In the genomic region with DNA sequence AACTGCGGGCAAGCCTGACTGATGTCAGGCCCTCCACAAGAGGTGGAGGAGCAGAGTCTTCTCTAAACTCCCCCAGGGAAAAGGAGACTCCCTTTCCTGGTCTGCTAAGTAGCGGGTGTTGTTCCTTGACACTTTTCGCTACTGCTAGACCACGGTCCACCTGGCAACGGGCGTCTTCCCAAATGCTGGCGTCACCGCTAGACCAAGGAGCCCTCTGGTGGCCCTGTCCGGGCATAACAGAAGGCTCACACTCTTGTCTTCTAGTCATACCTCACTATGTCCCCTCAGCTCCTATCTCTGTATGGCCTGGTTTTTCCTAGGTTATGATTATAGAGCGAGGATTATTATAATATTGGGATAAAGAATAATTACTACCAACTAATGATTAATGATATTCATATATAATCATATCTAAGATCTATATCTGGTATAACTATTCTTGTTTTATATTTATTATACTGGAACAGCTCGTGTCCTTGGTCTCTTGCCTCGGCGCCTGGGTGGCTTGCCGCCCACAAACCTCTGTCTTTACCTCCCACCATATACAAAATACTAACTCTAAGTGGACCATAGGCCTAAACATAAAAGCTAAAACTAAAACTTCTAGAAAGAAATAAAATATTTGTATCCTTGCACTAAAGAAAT, we compare ENCODE assay signal across 8 cellular contexts. TPM values are rescaled to one million over a fixed set of nuclear protein-coding genes. Genes with fewer than 3 reads are reported as not detected.
DNase-seq lines count a peak whose midpoint lies in the region; ATAC-seq and TF ChIP-seq lines count a peak whose summit lies in the region.
"Not testable (repeated sequence)": the region's sequence is repeated elsewhere in the genome, so short reads cannot be mapped to it uniquely, and the experiment has no call there.

No MANE protein-coding gene starts in this region.

- peaks cover 23 to 54% of the 10 kb centered on the region in 2 donors for H3K36me3 Mint-ChIP-seq in CD4-positive, alpha-beta memory T cell
- peaks cover 17% of the 10 kb centered on the region for H3K36me3 Mint-ChIP-seq in HFFc6 (ENCODE audit: low read depth)
- peaks cover 15% of the 10 kb centered on the region for H3K36me3 Mint-ChIP-seq in natural killer cell

- not testable (repeated sequence) for H3K27ac ChIP-seq in CD4-positive, alpha-beta memory T cell (ENCODE audit: low read depth, low read length); OCI-LY7 (ENCODE audit: low read depth, low read length, poor library complexity, severe bottlenecking); mammary epithelial cell (ENCODE audit: insufficient read depth, low read depth, low read length)

- H3K9me2 ChIP-seq in OCI-LY7 (ENCODE audit: insufficient read depth, low read length), result not testable (repeated sequence)

- intact Hi-C loops in CD4-positive, alpha-beta memory T cell (cut with micrococcal nuclease); left cardiac atrium (cut with DNase I): not testable (repeated sequence)
- intact Hi-C loops in OCI-LY7 (cut with micrococcal nuclease; ENCODE audit: unreplicated experiment), result loop anchor here (1.0 kb wide), 1 partner anchor 231 kb away; no protein-coding TSS in a partner anchor
- intact Hi-C loops in mammary epithelial cell (cut with micrococcal nuclease), result loop anchor here (1.0 to 2.0 kb wide), 4 partner anchors 28 to 231 kb away; a partner anchor contains a TSS
- intact Hi-C loops in natural killer cell (cut with micrococcal nuclease), result loop anchor here (1.0 kb wide), 1 partner anchor 231 kb away; no protein-coding TSS in a partner anchor

- POLR2A ChIA-PET in CD4-positive, alpha-beta memory T cell (lab: Charles Lee; ENCODE audit: partially characterized antibody); OCI-LY7 (lab: Charles Lee): not testable (repeated sequence)

- not testable (repeated sequence) for H3K9me3 ChIP-seq in CD4-positive, alpha-beta memory T cell (ENCODE audit: control insufficient read depth in 1 of 2, low read length in 2 of 2); OCI-LY7 (ENCODE audit: low read length); mammary epithelial cell (replicated peaks; ENCODE audit: insufficient read depth, low read length)

- CTCF ChIA-PET in CD4-positive, alpha-beta memory T cell (lab: Charles Lee; ENCODE audit: partially characterized antibody), result interaction anchor here (0.9 to 3.6 kb wide), 6 partner anchors 14 to 333 kb away, joined by 3 to 16 read pairs (median 4); a partner anchor contains a TSS
- CTCF ChIA-PET in OCI-LY7 (lab: Charles Lee; ENCODE audit: unreplicated experiment), result interaction anchor here (0.8 kb wide), 1 partner anchor 232 kb away, joined by 3 read pairs; a partner anchor contains a TSS
- CTCF ChIA-PET in mammary epithelial cell (lab: Charles Lee; ENCODE audit: low non-redundant PET), result not testable (repeated sequence)

- not testable (repeated sequence) for H3K9ac ChIP-seq in mammary epithelial cell (ENCODE audit: insufficient read depth, low read length)

- WGBS in mammary epithelial cell (ENCODE audit: low coverage, missing lambda C conversion rate), result 36% methylated on average over 12 of the region's 14 CpGs

- H2AFZ ChIP-seq in OCI-LY7 (ENCODE audit: low read length); mammary epithelial cell (ENCODE audit: low read depth, low read length): not testable (repeated sequence)

- not testable (repeated sequence) for H3K27me3 Mint-ChIP-seq in CD4-positive, alpha-beta memory T cell; HFFc6 (ENCODE audit: insufficient read depth); natural killer cell (ENCODE audit: low read depth in 2 of 2); stimulated activated naive CD8-positive, alpha-beta T cell treated with anti-CD3 and anti-CD28 coated beads, Interleukin-15, amount 100 ng/mL, for 72 hours

- not testable (repeated sequence) for H3K27me3 ChIP-seq in CD4-positive, alpha-beta memory T cell (ENCODE audit: insufficient read depth, low read length); mammary epithelial cell (ENCODE audit: insufficient read depth, low read length)

- not testable (repeated sequence) for H4K20me1 ChIP-seq in OCI-LY7 (ENCODE audit: insufficient read depth, low read length); mammary epithelial cell (ENCODE audit: insufficient read depth, low read length)

- not testable (repeated sequence) for H3K4me1 ChIP-seq in CD4-positive, alpha-beta memory T cell (ENCODE audit: insufficient read depth, low read length); OCI-LY7 (ENCODE audit: insufficient read depth, low read length, poor library complexity, severe bottlenecking); mammary epithelial cell (ENCODE audit: insufficient read depth, low read length)

- not testable (repeated sequence) for H3K4me3 ChIP-seq in CD4-positive, alpha-beta memory T cell (ENCODE audit: low read length in 2 of 2); OCI-LY7 (ENCODE audit: low read depth, low read length, poor library complexity, severe bottlenecking); mammary epithelial cell (replicated peaks in 1 of 3; ENCODE audit: insufficient read depth in 1 of 3, low read depth in 2 of 3, low read length in 3 of 3)

- H3K4me3 Mint-ChIP-seq in CD4-positive, alpha-beta memory T cell; HFFc6; natural killer cell; stimulated activated naive CD8-positive, alpha-beta T cell treated with anti-CD3 and anti-CD28 coated beads, Interleukin-15, amount 100 ng/mL, for 72 hours: not testable (repeated sequence)

- not testable (repeated sequence) for H3K9me3 Mint-ChIP-seq in CD4-positive, alpha-beta memory T cell; HFFc6; natural killer cell; stimulated activated naive CD8-positive, alpha-beta T cell treated with anti-CD3 and anti-CD28 coated beads, Interleukin-15, amount 100 ng/mL, for 72 hours

- H3K36me3 ChIP-seq in CD4-positive, alpha-beta memory T cell (ENCODE audit: insufficient read depth, low read length), result peaks cover 22% of the 10 kb centered on the region
- peaks cover 55% of the 10 kb centered on the region for H3K36me3 ChIP-seq in OCI-LY7 (ENCODE audit: insufficient read depth, low read length)
- H3K36me3 ChIP-seq in mammary epithelial cell (ENCODE audit: insufficient read depth, low read length), result peaks cover 12% of the 10 kb centered on the region

- not testable (repeated sequence) for H3K4me2 ChIP-seq in OCI-LY7 (ENCODE audit: low read length); mammary epithelial cell (ENCODE audit: insufficient read depth, low read depth, low read length)

- in situ Hi-C loops in mammary epithelial cell (cut with MboI; ENCODE audit: low sequenced_read_pairs in 2 of 2), result loop anchor here (25.0 kb wide), 2 partner anchors 199 to 224 kb away; a partner anchor contains a TSS

- TF ChIP-seq CTCF in HFFc6 (IDR thresholded peaks at IDR 0.05) (peak; percentile 73), OCI-LY7 (conservative IDR thresholded peaks at IDR 0.05; ENCODE audit: low read length) (peak; percentile 60), mammary epithelial cell (conservative IDR thresholded peaks at IDR 0.05 in 1 of 2, IDR thresholded peaks at IDR 0.05 in 1 of 2; ENCODE audit: extremely low read depth in 1 of 2, insufficient read depth in 1 of 2, low read depth in 1 of 2, low read length in 2 of 2) (peak; percentile 35 to 60), natural killer cell (IDR thresholded peaks at IDR 0.05) (peak; percentile 53)

- not testable (repeated sequence) for ATAC-seq in left cardiac atrium; natural killer cell; stimulated activated naive CD8-positive, alpha-beta T cell treated with anti-CD3 and anti-CD28 coated beads, Interleukin-15, amount 100 ng/mL, for 72 hours

- peak overlapping the region in 1 of 7 donors; percentile 73 for H3K27ac Mint-ChIP-seq in CD4-positive, alpha-beta memory T cell
- H3K27ac Mint-ChIP-seq in HFFc6; natural killer cell; stimulated activated naive CD8-positive, alpha-beta T cell treated with anti-CD3 and anti-CD28 coated beads, Interleukin-15, amount 100 ng/mL, for 72 hours: not testable (repeated sequence)

- dilution Hi-C loops in mammary epithelial cell (cut with HindIII; ENCODE audit: low sequenced_read_pairs), result not testable (repeated sequence)

- DNase-seq in CD4-positive, alpha-beta memory T cell, result peak in 3 of 5 donors; percentile 10 to 13 (median 10)
- DNase-seq in HFFc6 (peak; percentile 25), OCI-LY7 (ENCODE audit: low spot score) (peak; percentile 38), mammary epithelial cell (peak; percentile 31), left cardiac atrium (peak; percentile 50)
- peak; percentile 4 to 11 for DNase-seq in activated CD4-positive, alpha-beta T cell treated with anti-CD3 and anti-CD28 coated beads, Interleukin-2, amount 50 U/mL, for 4 hours
- DNase-seq in natural killer cell, result not testable (repeated sequence)
- DNase-seq in stimulated activated naive CD8-positive, alpha-beta T cell treated with anti-CD3 and anti-CD28 coated beads, Interleukin-15, amount 100 ng/mL, for 72 hours, result peak; percentile 10 to 34

- not testable (repeated sequence) for BruUV-seq in OCI-LY7 (replicated peaks; lab: Mats Ljungman, UMichigan); mammary epithelial cell (replicated peaks; lab: Mats Ljungman, UMichigan)

- peaks cover 6 to 12% (median 10%) of the 10 kb centered on the region in 4 donors for H3K4me1 Mint-ChIP-seq in CD4-positive, alpha-beta memory T cell
- H3K4me1 Mint-ChIP-seq in HFFc6 (ENCODE audit: low read depth); natural killer cell: not testable (repeated sequence)
- H3K4me1 Mint-ChIP-seq in stimulated activated naive CD8-positive, alpha-beta T cell treated with anti-CD3 and anti-CD28 coated beads, Interleukin-15, amount 100 ng/mL, for 72 hours, result peaks cover 12% of the 10 kb centered on the region

- not testable (repeated sequence) for H3K79me2 ChIP-seq in OCI-LY7 (ENCODE audit: insufficient read depth, low read depth, low read length); mammary epithelial cell (ENCODE audit: insufficient read depth, low read length)

RNA-seq across cellular contexts. Expression of a gene that starts 27.7 kb away (rescaled TPM):
- not detected for total RNA-seq in CD4-positive, alpha-beta memory T cell
- polyA plus RNA-seq in CD4-positive, alpha-beta memory T cell, result under 1 TPM in 1 of 2 donors, not detected in 1; 0.57 TPM
- total RNA-seq in HFFc6 (2021; fragmentation: NEBNext Ultra II Directional; extraction: Animal tissue kit (Norgen Biotek cat#: 25700)), result 10 to 100 TPM; 27.8 to 36.6 (median 33.2) TPM
- 3.9 and 5.4 TPM in 2 replicates for total RNA-seq in OCI-LY7 (2014; rRNA removed; shearing (Covaris generic))
- total RNA-seq in OCI-LY7 (2022) (5.1 and 6.5 TPM in 2 replicates), mammary epithelial cell (10 to 100 TPM; 14.5 to 26.5 TPM), left cardiac atrium (10 to 100 TPM; 15.6 to 17.0 TPM), natural killer cell (under 1 TPM; 0.28 to 0.79 (median 0.66) TPM)
- 3.6 TPM for polyA plus RNA-seq in mammary epithelial cell
- polyA minus RNA-seq in mammary epithelial cell, result 70.6 TPM

RNA-seq across cellular contexts. Expression of a gene that starts 54.2 kb away (rescaled TPM):
- total RNA-seq in CD4-positive, alpha-beta memory T cell, result 1 to 10 TPM; 1.1 TPM
- polyA plus RNA-seq in CD4-positive, alpha-beta memory T cell, result 1 to 10 TPM in 1 of 2 donors, not detected in 1; 1.4 TPM
- 100 to 1,000 TPM in 5 of 6 experiments, 10 to 100 TPM in 1; 58.3 to 156 (median 135) TPM for total RNA-seq in HFFc6 (2021; fragmentation: NEBNext Ultra II Directional; extraction: Animal tissue kit (Norgen Biotek cat#: 25700))
- 0.10 and 0.13 TPM in 2 replicates for total RNA-seq in OCI-LY7 (2014; rRNA removed; shearing (Covaris generic))
- total RNA-seq in OCI-LY7 (2022) (0.79 and 1.1 TPM in 2 replicates), mammary epithelial cell (100 to 1,000 TPM in 1 of 2 donors, 10 to 100 TPM in 1; 12.7 to 159 TPM), left cardiac atrium (10 to 100 TPM; 29.1 to 71.9 TPM), natural killer cell (100 to 1,000 TPM in 1 of 3 donors, 10 to 100 TPM in 2; 52.1 to 137 (median 84.8) TPM)
- 10.6 TPM for polyA plus RNA-seq in mammary epithelial cell
- polyA minus RNA-seq in mammary epithelial cell, result 63.3 TPM

RNA-seq across cellular contexts. Expression of a gene that starts 58.6 kb away (rescaled TPM):
- total RNA-seq in CD4-positive, alpha-beta memory T cell, result 10 to 100 TPM; 84.7 to 85.6 TPM
- 10 to 100 TPM in 1 of 2 donors, 1 to 10 TPM in 1; 4.1 to 16.7 TPM for polyA plus RNA-seq in CD4-positive, alpha-beta memory T cell
- 10 to 100 TPM; 29.0 to 37.8 (median 33.3) TPM for total RNA-seq in HFFc6 (2021; fragmentation: NEBNext Ultra II Directional; extraction: Animal tissue kit (Norgen Biotek cat#: 25700))
- total RNA-seq in OCI-LY7 (2014; rRNA removed; shearing (Covaris generic)), result 51.1 and 57.1 TPM in 2 replicates
- total RNA-seq in OCI-LY7 (2022) (63.6 and 64.8 TPM in 2 replicates), mammary epithelial cell (10 to 100 TPM; 35.6 to 42.7 TPM), left cardiac atrium (10 to 100 TPM; 33.9 to 39.8 TPM), natural killer cell (10 to 100 TPM; 82.3 to 87.1 (median 82.3) TPM)
- polyA plus RNA-seq in mammary epithelial cell, result 18.6 TPM
- 68.3 TPM for polyA minus RNA-seq in mammary epithelial cell

Comparison
In these comparisons a context has a peak if more than half of its experiments do, and no peak if none do; other contexts are left out.
1. RNA of a gene that starts 54.2 kb away (total RNA-seq): 12.7 to 159 TPM in mammary epithelial cell, 58.3 to 156 TPM in HFFc6, 52.1 to 137 TPM in natural killer cell and 29.1 to 71.9 TPM in left cardiac atrium; 1.1 TPM in CD4-positive, alpha-beta memory T cell and 0.10 to 1.1 TPM in OCI-LY7; every median in the first group is over 4 times any median in the second.
2. Peak in every context shown above with its lines, with median percentiles within 50 percentile points of each other: CTCF ChIP-seq.